Comparison of ENCODE assay signal across 10 cellular contexts in the genomic region with DNA sequence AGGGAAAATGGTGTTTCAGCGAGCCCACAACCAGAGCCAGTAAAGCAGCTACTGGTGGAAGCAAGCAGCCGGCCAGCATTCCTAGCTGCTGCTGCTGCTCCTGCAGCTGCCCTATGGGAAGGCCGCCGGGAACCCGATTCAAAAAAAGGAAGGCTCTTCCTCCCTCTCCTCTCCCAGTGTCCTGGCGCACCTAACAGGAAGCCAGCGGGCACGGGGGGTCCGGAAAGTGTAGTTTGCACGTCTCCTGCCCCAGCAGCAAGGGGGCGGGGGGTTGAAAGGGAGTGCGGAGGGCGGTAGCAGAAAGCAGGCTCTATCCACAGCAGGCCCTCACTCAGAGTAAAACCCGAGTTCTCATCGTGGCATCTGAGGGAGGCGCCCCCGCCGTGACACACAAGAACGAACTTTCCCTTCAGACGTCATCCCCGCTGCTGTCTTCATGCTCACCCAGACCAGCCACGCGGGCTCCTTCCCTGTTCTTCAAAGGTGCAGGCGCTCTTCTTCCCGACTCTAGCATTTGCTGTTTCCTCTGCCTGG. TPM values are rescaled to one million over a fixed set of nuclear protein-coding genes. Genes with fewer than 3 reads are reported as not detected.
DNase-seq lines count a peak whose midpoint lies in the region; ATAC-seq and TF ChIP-seq lines count a peak whose summit lies in the region.
"Had no signal": no experiment of that assay in that cellular context is flagged by ENCODE, and none has a peak within 500 bp of the region (broad histone marks: within the 10 kb centered on the region; RNA-seq: fewer than 3 reads in every experiment).

No MANE protein-coding gene starts in this region.

- WGBS in psoas muscle, 3 donors: 4 to 6% (median 5%) methylated on average over 18 to 25 of the region's 25 CpGs

- H3K4me1 Mint-ChIP-seq in activated CD4-positive, alpha-beta T cell treated with anti-CD3 and anti-CD28 coated beads for 36 hours: peaks cover 4% of the 10 kb centered on the region
- H3K4me1 Mint-ChIP-seq in activated T-helper 17 cell treated with anti-CD3 and anti-CD28 coated beads, Interleukin-2, amount 50 U/mL, for 72 hours: no peaks in the 10 kb centered on the region

- POLR2A ChIA-PET in activated CD4-positive, alpha-beta T cell treated with anti-CD3 and anti-CD28 coated beads for 36 hours (lab: Charles Lee): no interaction called here

- H3K27me3 ChIP-seq in psoas muscle (ENCODE audit: insufficient read depth in 3 of 3, low read length in 2 of 3): no peaks in the 10 kb centered on the region

- H3K4me1 ChIP-seq in psoas muscle: peaks cover 11% of the 10 kb centered on the region

- TF ChIP-seq CTCF in psoas muscle (IDR thresholded peaks at IDR 0.05): no peak

- H3K27ac ChIP-seq in psoas muscle: peak overlapping the region; percentile 12

- intact Hi-C loops in activated CD4-positive, alpha-beta T cell treated with anti-CD3 and anti-CD28 coated beads for 36 hours (cut with DNase I, micrococcal nuclease): loop anchor here in 1 of 2 experiments (10.0 kb wide), 1 partner anchor 188 kb away; no protein-coding TSS in a partner anchor
- intact Hi-C loops in psoas muscle (cut with DNase I): no loop called here

- H3K27ac Mint-ChIP-seq in activated CD4-positive, alpha-beta T cell treated with anti-CD3 and anti-CD28 coated beads for 36 hours: no peak overlapping the region
- H3K27ac Mint-ChIP-seq in activated T-helper 17 cell treated with anti-CD3 and anti-CD28 coated beads, Interleukin-2, amount 50 U/mL, for 72 hours: no peak overlapping the region

- ATAC-seq in activated CD4-positive, alpha-beta T cell treated with anti-CD3 and anti-CD28 coated beads for 36 hours: peak; percentile 99
- ATAC-seq in activated T-helper 17 cell treated with anti-CD3 and anti-CD28 coated beads, Interleukin-2, amount 50 U/mL, for 72 hours (replicated peaks): peak; percentile 84
- peak; percentile 56 to 90 (median 76) for ATAC-seq in psoas muscle
- ATAC-seq in HG03039 (IDR thresholded peaks at IDR 0.05; ENCODE audit: unreplicated experiment): no peak

- H3K4me3 ChIP-seq in psoas muscle: peak overlapping the region; percentile 68

- CTCF ChIA-PET in activated CD4-positive, alpha-beta T cell treated with anti-CD3 and anti-CD28 coated beads for 36 hours (lab: Charles Lee): interaction anchor here (0.6 kb wide), 1 partner anchor 174 kb away, joined by 3 read pairs; no protein-coding TSS in a partner anchor

- H3K36me3 Mint-ChIP-seq in activated CD4-positive, alpha-beta T cell treated with anti-CD3 and anti-CD28 coated beads for 36 hours (ENCODE audit: low read depth): no peaks in the 10 kb centered on the region
- no peaks in the 10 kb centered on the region for H3K36me3 Mint-ChIP-seq in activated T-helper 17 cell treated with anti-CD3 and anti-CD28 coated beads, Interleukin-2, amount 50 U/mL, for 72 hours (ENCODE audit: low read depth)

- H3K27me3 Mint-ChIP-seq in activated CD4-positive, alpha-beta T cell treated with anti-CD3 and anti-CD28 coated beads for 36 hours: peaks cover 7% of the 10 kb centered on the region
- H3K27me3 Mint-ChIP-seq in activated T-helper 17 cell treated with anti-CD3 and anti-CD28 coated beads, Interleukin-2, amount 50 U/mL, for 72 hours: peaks cover 10% of the 10 kb centered on the region

- H3K9me3 ChIP-seq in psoas muscle: no peaks in the 10 kb centered on the region

- no peaks in the 10 kb centered on the region for H3K36me3 ChIP-seq in psoas muscle (ENCODE audit: insufficient read depth in 1 of 2, low read depth in 1 of 2)

- H3K9me3 Mint-ChIP-seq in activated CD4-positive, alpha-beta T cell treated with anti-CD3 and anti-CD28 coated beads for 36 hours (ENCODE audit: low read depth): no peaks in the 10 kb centered on the region
- H3K9me3 Mint-ChIP-seq in activated T-helper 17 cell treated with anti-CD3 and anti-CD28 coated beads, Interleukin-2, amount 50 U/mL, for 72 hours: no peaks in the 10 kb centered on the region

- DNase-seq in activated CD4-positive, alpha-beta T cell treated with anti-CD3 and anti-CD28 coated beads for 36 hours: peak; percentile 75
- DNase-seq in activated CD4-positive, alpha-beta T cell treated with anti-CD3 and anti-CD28 coated beads, Interleukin-2, amount 50 U/mL, for 1 hour: no peak
- DNase-seq in hepatic stellate cell (ENCODE audit: low spot score) (peak; percentile 40), psoas muscle (peak; percentile 43 to 64), NCI-H1930 (lab: John Stamatoyannopoulos, UW) (no peak)
- no peak for DNase-seq in activated naive CD4-positive, alpha-beta T cell treated with Interleukin-2 at 50 U/mL for 16 hours

- H3K4me3 Mint-ChIP-seq in activated CD4-positive, alpha-beta T cell treated with anti-CD3 and anti-CD28 coated beads for 36 hours: no peak overlapping the region
- no peak overlapping the region for H3K4me3 Mint-ChIP-seq in activated T-helper 17 cell treated with anti-CD3 and anti-CD28 coated beads, Interleukin-2, amount 50 U/mL, for 72 hours

RNA-seq across cellular contexts. Expression of gene GRXCR2, which starts 16.5 kb away (rescaled TPM):
- total RNA-seq in activated CD4-positive, alpha-beta T cell treated with anti-CD3 and anti-CD28 coated beads for 36 hours: not detected
- total RNA-seq in activated T-helper 17 cell treated with anti-CD3 and anti-CD28 coated beads, Interleukin-2, amount 50 U/mL, for 72 hours: not detected
- not detected for total RNA-seq in psoas muscle
- polyA plus RNA-seq in psoas muscle: not detected
- total RNA-seq: SK-MEL-5 had no signal
- polyA plus RNA-seq: BJ had no signal

RNA-seq across cellular contexts. Expression of gene PRELID2, which starts 21.2 kb away (rescaled TPM):
- total RNA-seq in activated CD4-positive, alpha-beta T cell treated with anti-CD3 and anti-CD28 coated beads for 36 hours: 1 to 10 TPM; 3.2 to 3.3 TPM
- 10 to 100 TPM in 1 of 2 donors, 1 to 10 TPM in 1; 7.7 to 29.1 TPM for total RNA-seq in activated T-helper 17 cell treated with anti-CD3 and anti-CD28 coated beads, Interleukin-2, amount 50 U/mL, for 72 hours
- total RNA-seq in psoas muscle: 1 to 10 TPM; 1.3 to 3.0 (median 2.0) TPM
- under 1 TPM; 0.39 to 0.65 (median 0.39) TPM for polyA plus RNA-seq in psoas muscle

Comparison
In these comparisons a context has a peak if more than half of its experiments do, and no peak if none do; other contexts are left out.
1. DNase-seq: peak in activated CD4-positive, alpha-beta T cell treated with anti-CD3 and anti-CD28 coated beads for 36 hours (single experiment), hepatic stellate cell (single experiment) and psoas muscle (2 of 2); none in activated CD4-positive, alpha-beta T cell treated with anti-CD3 and anti-CD28 coated beads, Interleukin-2, amount 50 U/mL, for 1 hour (single experiment), NCI-H1930 (0 of 2) and activated naive CD4-positive, alpha-beta T cell treated with Interleukin-2 at 50 U/mL for 16 hours (single experiment).